Comparison of ENCODE assay signal across 1 cellular context in the genomic region with DNA sequence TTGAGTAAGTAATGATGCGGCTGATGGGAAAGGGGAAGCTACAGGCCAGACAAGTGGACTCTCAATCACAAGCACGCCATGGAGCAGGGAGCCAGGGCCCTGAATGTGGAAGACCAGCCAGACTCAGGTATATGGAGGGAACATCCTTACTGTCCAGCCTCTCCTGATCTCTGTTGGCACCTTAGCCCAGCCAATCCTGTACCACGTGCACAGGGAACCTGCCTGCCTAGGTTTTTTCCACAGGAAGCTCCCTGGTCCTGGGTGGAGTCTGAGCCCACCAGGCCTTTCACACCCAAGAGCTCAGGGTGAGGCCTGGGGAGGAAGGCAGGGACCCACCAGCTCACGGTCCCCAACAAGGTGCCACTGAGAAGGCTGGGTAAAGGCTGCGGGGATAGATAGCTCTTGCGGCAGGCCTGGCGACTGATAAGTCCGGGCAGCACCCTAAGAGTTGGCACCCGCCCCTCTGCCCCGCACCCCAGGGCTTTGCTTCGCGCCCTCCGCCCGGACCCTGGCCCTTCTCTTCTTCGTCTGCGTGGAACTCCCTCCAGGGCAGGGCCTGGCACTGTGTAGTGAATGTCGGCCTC.
TF ChIP-seq lines count a peak whose summit lies in the region.

No MANE protein-coding gene starts in this region.

TF ChIP-seq in GM12878, 131 proteins besides CTCF, POLR2A, EP300 and RAD21:
- TF ChIP-seq, protein P1, sequence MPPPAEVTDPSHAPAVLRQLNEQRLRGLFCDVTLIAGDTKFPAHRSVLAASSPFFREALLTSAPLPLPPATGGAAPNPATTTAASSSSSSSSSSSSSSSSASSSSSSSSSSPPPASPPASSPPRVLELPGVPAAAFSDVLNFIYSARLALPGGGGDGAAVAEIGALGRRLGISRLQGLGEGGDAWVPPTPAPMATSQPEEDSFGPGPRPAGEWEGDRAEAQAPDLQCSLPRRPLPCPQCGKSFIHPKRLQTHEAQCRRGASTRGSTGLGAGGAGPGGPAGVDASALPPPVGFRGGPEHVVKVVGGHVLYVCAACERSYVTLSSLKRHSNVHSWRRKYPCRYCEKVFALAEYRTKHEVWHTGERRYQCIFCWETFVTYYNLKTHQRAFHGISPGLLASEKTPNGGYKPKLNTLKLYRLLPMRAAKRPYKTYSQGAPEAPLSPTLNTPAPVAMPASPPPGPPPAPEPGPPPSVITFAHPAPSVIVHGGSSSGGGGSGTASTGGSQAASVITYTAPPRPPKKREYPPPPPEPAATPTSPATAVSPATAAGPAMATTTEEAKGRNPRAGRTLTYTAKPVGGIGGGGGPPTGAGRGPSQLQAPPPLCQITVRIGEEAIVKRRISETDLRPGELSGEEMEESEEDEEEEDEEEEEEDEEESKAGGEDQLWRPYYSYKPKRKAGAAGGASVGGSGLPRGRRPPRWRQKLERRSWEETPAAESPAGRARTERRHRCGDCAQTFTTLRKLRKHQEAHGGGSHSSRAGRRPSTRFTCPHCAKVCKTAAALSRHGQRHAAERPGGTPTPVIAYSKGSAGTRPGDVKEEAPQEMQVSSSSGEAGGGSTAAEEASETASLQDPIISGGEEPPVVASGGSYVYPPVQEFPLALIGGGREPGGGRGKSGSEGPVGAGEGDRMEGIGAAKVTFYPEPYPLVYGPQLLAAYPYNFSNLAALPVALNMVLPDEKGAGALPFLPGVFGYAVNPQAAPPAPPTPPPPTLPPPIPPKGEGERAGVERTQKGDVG (CRISPR knock-in tag; IDR thresholded peaks at IDR 0.05): no peak
- TF ChIP-seq LARP7 (IDR thresholded peaks at IDR 0.05) (0 out of 2 replicates have a peak, but pooled peaks have one; percentile 20), POLR2AphosphoS5 (IDR thresholded peaks at IDR 0.05; ENCODE audit: low read length) (0 out of 2 replicates have a peak, but pooled peaks have one; percentile 31), SMARCA5 (IDR thresholded peaks at IDR 0.05) (peak; percentile 40; the same call in 1 of the 2 replicates), FOS (IDR thresholded peaks at IDR 0.05; ENCODE audit: borderline replicate concordance, extremely low read depth, insufficient read length) (no peak)
- TF ChIP-seq, protein P2, sequence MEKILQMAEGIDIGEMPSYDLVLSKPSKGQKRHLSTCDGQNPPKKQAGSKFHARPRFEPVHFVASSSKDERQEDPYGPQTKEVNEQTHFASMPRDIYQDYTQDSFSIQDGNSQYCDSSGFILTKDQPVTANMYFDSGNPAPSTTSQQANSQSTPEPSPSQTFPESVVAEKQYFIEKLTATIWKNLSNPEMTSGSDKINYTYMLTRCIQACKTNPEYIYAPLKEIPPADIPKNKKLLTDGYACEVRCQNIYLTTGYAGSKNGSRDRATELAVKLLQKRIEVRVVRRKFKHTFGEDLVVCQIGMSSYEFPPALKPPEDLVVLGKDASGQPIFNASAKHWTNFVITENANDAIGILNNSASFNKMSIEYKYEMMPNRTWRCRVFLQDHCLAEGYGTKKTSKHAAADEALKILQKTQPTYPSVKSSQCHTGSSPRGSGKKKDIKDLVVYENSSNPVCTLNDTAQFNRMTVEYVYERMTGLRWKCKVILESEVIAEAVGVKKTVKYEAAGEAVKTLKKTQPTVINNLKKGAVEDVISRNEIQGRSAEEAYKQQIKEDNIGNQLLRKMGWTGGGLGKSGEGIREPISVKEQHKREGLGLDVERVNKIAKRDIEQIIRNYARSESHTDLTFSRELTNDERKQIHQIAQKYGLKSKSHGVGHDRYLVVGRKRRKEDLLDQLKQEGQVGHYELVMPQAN (conservative IDR thresholded peaks at IDR 0.05): peak; percentile 34; the same call in 1 of the 2 replicates
- TF ChIP-seq, protein P3, sequence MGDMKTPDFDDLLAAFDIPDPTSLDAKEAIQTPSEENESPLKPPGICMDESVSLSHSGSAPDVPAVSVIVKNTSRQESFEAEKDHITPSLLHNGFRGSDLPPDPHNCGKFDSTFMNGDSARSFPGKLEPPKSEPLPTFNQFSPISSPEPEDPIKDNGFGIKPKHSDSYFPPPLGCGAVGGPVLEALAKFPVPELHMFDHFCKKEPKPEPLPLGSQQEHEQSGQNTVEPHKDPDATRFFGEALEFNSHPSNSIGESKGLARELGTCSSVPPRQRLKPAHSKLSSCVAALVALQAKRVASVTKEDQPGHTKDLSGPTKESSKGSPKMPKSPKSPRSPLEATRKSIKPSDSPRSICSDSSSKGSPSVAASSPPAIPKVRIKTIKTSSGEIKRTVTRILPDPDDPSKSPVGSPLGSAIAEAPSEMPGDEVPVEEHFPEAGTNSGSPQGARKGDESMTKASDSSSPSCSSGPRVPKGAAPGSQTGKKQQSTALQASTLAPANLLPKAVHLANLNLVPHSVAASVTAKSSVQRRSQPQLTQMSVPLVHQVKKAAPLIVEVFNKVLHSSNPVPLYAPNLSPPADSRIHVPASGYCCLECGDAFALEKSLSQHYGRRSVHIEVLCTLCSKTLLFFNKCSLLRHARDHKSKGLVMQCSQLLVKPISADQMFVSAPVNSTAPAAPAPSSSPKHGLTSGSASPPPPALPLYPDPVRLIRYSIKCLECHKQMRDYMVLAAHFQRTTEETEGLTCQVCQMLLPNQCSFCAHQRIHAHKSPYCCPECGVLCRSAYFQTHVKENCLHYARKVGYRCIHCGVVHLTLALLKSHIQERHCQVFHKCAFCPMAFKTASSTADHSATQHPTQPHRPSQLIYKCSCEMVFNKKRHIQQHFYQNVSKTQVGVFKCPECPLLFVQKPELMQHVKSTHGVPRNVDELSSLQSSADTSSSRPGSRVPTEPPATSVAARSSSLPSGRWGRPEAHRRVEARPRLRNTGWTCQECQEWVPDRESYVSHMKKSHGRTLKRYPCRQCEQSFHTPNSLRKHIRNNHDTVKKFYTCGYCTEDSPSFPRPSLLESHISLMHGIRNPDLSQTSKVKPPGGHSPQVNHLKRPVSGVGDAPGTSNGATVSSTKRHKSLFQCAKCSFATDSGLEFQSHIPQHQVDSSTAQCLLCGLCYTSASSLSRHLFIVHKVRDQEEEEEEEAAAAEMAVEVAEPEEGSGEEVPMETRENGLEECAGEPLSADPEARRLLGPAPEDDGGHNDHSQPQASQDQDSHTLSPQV (IDR thresholded peaks at IDR 0.05): no peak
